In the genomic region with DNA sequence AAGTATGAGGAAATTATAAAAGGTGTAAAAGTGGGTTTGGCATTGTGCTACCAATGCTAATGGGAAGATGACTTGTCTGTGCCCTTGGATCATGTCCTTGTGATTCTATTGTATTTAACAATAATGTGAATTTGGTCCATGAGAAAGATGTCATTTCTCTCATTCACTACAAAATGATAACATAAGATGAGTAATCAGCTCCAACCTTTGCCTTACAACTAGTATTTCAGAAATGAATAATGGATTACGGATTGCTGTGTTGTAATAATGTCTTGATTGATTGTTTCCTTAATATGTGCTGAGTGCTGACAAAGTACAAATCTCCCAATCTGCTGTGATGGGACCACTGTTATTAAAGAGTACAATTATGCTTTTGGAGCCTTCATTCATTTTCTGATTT, we compare ENCODE assay signal across 26 cellular contexts.
DNase-seq lines count a peak whose midpoint lies in the region; ATAC-seq and TF ChIP-seq lines count a peak whose summit lies in the region.
"Had no signal": no experiment of that assay in that cellular context is flagged by ENCODE, and none has a peak within 500 bp of the region (broad histone marks: within the 10 kb centered on the region; RNA-seq: fewer than 3 reads in every experiment).

No MANE protein-coding gene starts in this region.

- no peak overlapping the region for H3K9ac ChIP-seq in OCI-LY1 (ENCODE audit: low read length)
- H3K9ac ChIP-seq in endodermal cell (ENCODE audit: extremely low read depth, low read length, poor library complexity, severe bottlenecking) = no peak overlapping the region
- H3K9ac ChIP-seq: KMS-11 had no signal

- no peaks in the 10 kb centered on the region for H3K27me3 ChIP-seq in OCI-LY1 (ENCODE audit: insufficient read depth, low read length)
- no peaks in the 10 kb centered on the region for H3K27me3 ChIP-seq in endodermal cell (ENCODE audit: control insufficient read depth, insufficient read depth, low read length, poor library complexity, severe bottlenecking)

- no peak overlapping the region for H3K4me2 ChIP-seq in OCI-LY1 (ENCODE audit: low read length)
- H3K4me2 ChIP-seq: KMS-11 had no signal

- H3K4me3 Mint-ChIP-seq in endodermal cell = no peak overlapping the region
- H3K4me3 Mint-ChIP-seq: B cell; CD8-positive, alpha-beta T cell; HFFc6; IgD-negative memory B cell had no signal

- H3K9me3 ChIP-seq in OCI-LY1 (ENCODE audit: low read length) = peaks cover 10% of the 10 kb centered on the region; the same call in 1 of the 2 replicates
- no peaks in the 10 kb centered on the region for H3K9me3 ChIP-seq in endodermal cell (ENCODE audit: control insufficient read depth, low read length)
- H3K9me3 ChIP-seq: Caco-2 had no signal

- ATAC-seq in sciatic nerve (no peak), HG03460 (IDR thresholded peaks at IDR 0.05; ENCODE audit: unreplicated experiment) (no peak)
- ATAC-seq: CD8-positive, alpha-beta T cell; Panc1 had no signal

- TF ChIP-seq CTCF in OCI-LY1 (IDR thresholded peaks at IDR 0.05; ENCODE audit: low read length) (no peak), endodermal cell (conservative IDR thresholded peaks at IDR 0.05) (no peak)

- no peaks in the 10 kb centered on the region for H3K9me3 Mint-ChIP-seq in endodermal cell
- H3K9me3 Mint-ChIP-seq: HFFc6, IgD-negative memory B cell had no signal

- intact Hi-C loops in sciatic nerve (cut with DNase I) = no loop called here

- 85% methylated on average over 1 of the region's 1 CpG; no CpG with 5 or more reads in 1 of the 2 experiments for WGBS in endodermal cell (ENCODE audit: insufficient coverage in 1 of 2, insufficient read length in 1 of 2), 2 experiments

- H3F3A ChIP-seq in OCI-LY1 (ENCODE audit: insufficient read depth, low read length) = no peaks in the 10 kb centered on the region; the same call in 1 of the 2 replicates

- DNase-seq in HCEC 1CT (peak; percentile 38), endodermal cell (no peak), sciatic nerve (ENCODE audit: low spot score) (no peak), DMS114 treated with DMSO at 0.1 percent for 48 hours (lab: John Stamatoyannopoulos, UW; ENCODE audit: unreplicated experiment) (no peak), NCI-H2107 (lab: John Stamatoyannopoulos, UW) (no peak)
- DNase-seq: Caco-2; CD8-positive, alpha-beta T cell; DMS 273 treated with DMSO at 0.1 percent for 48 hours; DMS79 treated with DMSO at 0.1 percent for 48 hours; HFFc6; MM.1S; NCI-H1694 treated with DMSO at 0.1 percent for 48 hours; NCI-H2081; NCI-H2171; NCI-H226; NCI-H510A; NK-92 treated with Interleukin-12 subunit alpha and Interleukin-12 subunit beta, amount 100 ng/mL, for 24 hours; SIG-M5 had no signal

- H3K27ac ChIP-seq in OCI-LY1 (ENCODE audit: low read depth, low read length, poor library complexity, severe bottlenecking) (no peak overlapping the region), endodermal cell (ENCODE audit: low read depth, low read length) (peak overlapping the region; percentile 7)
- H3K27ac ChIP-seq: C4-2B, KMS-11, SK-N-MC had no signal

- no peaks in the 10 kb centered on the region for H3K79me2 ChIP-seq in OCI-LY1 (ENCODE audit: insufficient read depth, low read length)

- H3K4me3 ChIP-seq in OCI-LY1 (ENCODE audit: low read depth, low read length, poor library complexity, severe bottlenecking) (no peak overlapping the region), endodermal cell (ENCODE audit: low read length) (no peak overlapping the region)
- H3K4me3 ChIP-seq: SK-N-MC had no signal

- H3K36me3 ChIP-seq in OCI-LY1 (ENCODE audit: insufficient read depth, low read length) (no peaks in the 10 kb centered on the region), endodermal cell (ENCODE audit: control insufficient read depth, insufficient read depth, low read length) (no peaks in the 10 kb centered on the region)

- no peaks in the 10 kb centered on the region for H3K27me3 Mint-ChIP-seq in endodermal cell (ENCODE audit: insufficient read depth)
- H3K27me3 Mint-ChIP-seq: B cell, IgD-negative memory B cell had no signal

- H3K4me1 Mint-ChIP-seq in endodermal cell = peaks cover 17% of the 10 kb centered on the region
- H3K4me1 Mint-ChIP-seq: IgD-negative memory B cell had no signal

- H3K4me1 ChIP-seq in OCI-LY1 (ENCODE audit: insufficient read depth, low read length, severe bottlenecking) = peaks cover 34% of the 10 kb centered on the region
- peaks cover 2% of the 10 kb centered on the region for H3K4me1 ChIP-seq in endodermal cell (ENCODE audit: control insufficient read depth, insufficient read depth, low read length)
- H3K4me1 ChIP-seq: Caco-2 had no signal

- no peak overlapping the region for H3K27ac Mint-ChIP-seq in endodermal cell
- H3K27ac Mint-ChIP-seq: B cell; CD8-positive, alpha-beta T cell; HFFc6; IgD-negative memory B cell had no signal

- no peaks in the 10 kb centered on the region for H4K20me1 ChIP-seq in OCI-LY1 (ENCODE audit: insufficient read depth, low read length)

- peak overlapping the region; percentile 0; the same call in 1 of the 2 replicates for H2AFZ ChIP-seq in OCI-LY1 (ENCODE audit: low read length)

- H3K9me2 ChIP-seq in OCI-LY1 (ENCODE audit: low read depth, low read length) = no peaks in the 10 kb centered on the region

- H3K36me3 Mint-ChIP-seq in endodermal cell (ENCODE audit: low read depth) = no peaks in the 10 kb centered on the region
- H3K36me3 Mint-ChIP-seq: CD8-positive, alpha-beta T cell; IgD-negative memory B cell had no signal
